Comparison of ENCODE assay signal across 1 cellular context in the genomic region with DNA sequence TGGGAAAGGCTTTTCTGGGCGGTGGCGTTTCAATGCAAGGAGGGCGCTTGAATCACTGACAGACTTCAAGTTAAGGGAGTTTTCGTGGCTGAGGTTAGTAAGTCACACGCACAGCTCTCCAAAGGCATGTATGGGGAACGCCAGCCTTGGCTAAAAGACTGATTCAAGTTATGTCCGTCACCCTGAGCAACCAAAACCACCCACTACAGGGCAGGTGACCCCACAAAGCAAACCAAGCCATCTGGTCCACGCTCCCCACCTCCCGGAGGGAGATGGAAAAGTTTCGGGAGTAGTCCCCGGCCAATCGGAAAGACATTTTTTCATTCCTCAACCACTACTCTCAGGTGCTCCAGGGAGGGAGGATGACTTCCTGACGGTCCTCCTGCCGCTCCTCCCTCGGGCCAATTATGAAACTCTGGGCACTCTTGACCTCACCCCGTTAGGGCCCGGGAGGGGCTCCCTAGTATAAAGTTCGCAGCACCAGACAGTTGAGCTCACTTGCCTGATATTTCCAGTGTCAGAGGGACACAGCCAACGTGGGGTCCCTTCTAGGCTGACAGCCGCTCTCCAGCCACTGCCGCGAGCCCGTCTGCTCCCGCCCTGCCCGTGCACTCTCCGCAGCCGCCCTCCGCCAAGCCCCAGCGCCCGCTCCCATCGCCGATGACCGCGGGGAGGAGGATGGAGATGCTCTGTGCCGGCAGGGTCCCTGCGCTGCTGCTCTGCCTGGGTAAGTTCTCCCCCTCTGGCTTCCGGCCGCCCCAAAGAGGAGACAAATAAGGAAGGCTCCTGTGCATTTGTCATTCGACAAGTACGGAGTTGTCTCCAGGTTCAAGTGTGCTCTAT.
TF ChIP-seq lines count a peak whose summit lies in the region.

A gene with protein sequence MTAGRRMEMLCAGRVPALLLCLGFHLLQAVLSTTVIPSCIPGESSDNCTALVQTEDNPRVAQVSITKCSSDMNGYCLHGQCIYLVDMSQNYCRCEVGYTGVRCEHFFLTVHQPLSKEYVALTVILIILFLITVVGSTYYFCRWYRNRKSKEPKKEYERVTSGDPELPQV (plus strand): TSS at position 497 of the 843 bp plus-strand sequence. CDS start 164 bp downstream, at position 661.

TF ChIP-seq in K562, 482 proteins besides CTCF, POLR2A, EP300 and RAD21 (continued from another document):
- no peak for TF ChIP-seq ZNF431 (CRISPR knock-in tag; IDR thresholded peaks at IDR 0.05)
- TF ChIP-seq FOXA3 (CRISPR knock-in tag; conservative IDR thresholded peaks at IDR 0.05 in 1 of 2, IDR thresholded peaks at IDR 0.05 in 1 of 2): peak in 1 of 2 experiments; percentile 21; a peak in 1 of 4 replicates
- peak; percentile 16; the same call in 1 of the 2 replicates for TF ChIP-seq TEAD4 (IDR thresholded peaks at IDR 0.05; ENCODE audit: low read length)
- TF ChIP-seq TEAD4 (CRISPR knock-in tag; IDR thresholded peaks at IDR 0.05; ENCODE audit: borderline replicate concordance): no peak
- peak; percentile 62 for TF ChIP-seq POLR2B (IDR thresholded peaks at IDR 0.05; ENCODE audit: low read depth, partially characterized antibody)
- TF ChIP-seq, protein P1, sequence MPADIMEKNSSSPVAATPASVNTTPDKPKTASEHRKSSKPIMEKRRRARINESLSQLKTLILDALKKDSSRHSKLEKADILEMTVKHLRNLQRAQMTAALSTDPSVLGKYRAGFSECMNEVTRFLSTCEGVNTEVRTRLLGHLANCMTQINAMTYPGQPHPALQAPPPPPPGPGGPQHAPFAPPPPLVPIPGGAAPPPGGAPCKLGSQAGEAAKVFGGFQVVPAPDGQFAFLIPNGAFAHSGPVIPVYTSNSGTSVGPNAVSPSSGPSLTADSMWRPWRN (IDR thresholded peaks at IDR 0.05; ENCODE audit: low read depth): no peak
- TF ChIP-seq, protein P2, sequence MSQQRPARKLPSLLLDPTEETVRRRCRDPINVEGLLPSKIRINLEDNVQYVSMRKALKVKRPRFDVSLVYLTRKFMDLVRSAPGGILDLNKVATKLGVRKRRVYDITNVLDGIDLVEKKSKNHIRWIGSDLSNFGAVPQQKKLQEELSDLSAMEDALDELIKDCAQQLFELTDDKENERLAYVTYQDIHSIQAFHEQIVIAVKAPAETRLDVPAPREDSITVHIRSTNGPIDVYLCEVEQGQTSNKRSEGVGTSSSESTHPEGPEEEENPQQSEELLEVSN (IDR thresholded peaks at IDR 0.05; ENCODE audit: borderline replicate concordance in 1 of 2, extremely low read depth in 1 of 2, insufficient read depth in 1 of 2, insufficient read length in 1 of 2, low read depth in 1 of 2, low read length in 1 of 2, poor library complexity in 1 of 2, severe bottlenecking in 1 of 2): peak; percentile 10 to 19
- 0 out of 2 replicates have a peak, but pooled peaks have one; percentile 19 for TF ChIP-seq FOSL1 (tag; conservative IDR thresholded peaks at IDR 0.05)
- TF ChIP-seq ARID1B (IDR thresholded peaks at IDR 0.05): no peak
- peak; percentile 65 for TF ChIP-seq TAF1 (IDR thresholded peaks at IDR 0.05; ENCODE audit: control insufficient read depth, extremely low read depth, insufficient read depth, low read length, severe bottlenecking)
- peak; percentile 66 for TF ChIP-seq RFX1 (IDR thresholded peaks at IDR 0.05)
- TF ChIP-seq, protein P3, sequence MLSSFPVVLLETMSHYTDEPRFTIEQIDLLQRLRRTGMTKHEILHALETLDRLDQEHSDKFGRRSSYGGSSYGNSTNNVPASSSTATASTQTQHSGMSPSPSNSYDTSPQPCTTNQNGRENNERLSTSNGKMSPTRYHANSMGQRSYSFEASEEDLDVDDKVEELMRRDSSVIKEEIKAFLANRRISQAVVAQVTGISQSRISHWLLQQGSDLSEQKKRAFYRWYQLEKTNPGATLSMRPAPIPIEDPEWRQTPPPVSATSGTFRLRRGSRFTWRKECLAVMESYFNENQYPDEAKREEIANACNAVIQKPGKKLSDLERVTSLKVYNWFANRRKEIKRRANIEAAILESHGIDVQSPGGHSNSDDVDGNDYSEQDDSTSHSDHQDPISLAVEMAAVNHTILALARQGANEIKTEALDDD (IDR thresholded peaks at IDR 0.05): 0 out of 2 replicates have a peak, but pooled peaks have one; percentile 36
- TF ChIP-seq, protein P4, sequence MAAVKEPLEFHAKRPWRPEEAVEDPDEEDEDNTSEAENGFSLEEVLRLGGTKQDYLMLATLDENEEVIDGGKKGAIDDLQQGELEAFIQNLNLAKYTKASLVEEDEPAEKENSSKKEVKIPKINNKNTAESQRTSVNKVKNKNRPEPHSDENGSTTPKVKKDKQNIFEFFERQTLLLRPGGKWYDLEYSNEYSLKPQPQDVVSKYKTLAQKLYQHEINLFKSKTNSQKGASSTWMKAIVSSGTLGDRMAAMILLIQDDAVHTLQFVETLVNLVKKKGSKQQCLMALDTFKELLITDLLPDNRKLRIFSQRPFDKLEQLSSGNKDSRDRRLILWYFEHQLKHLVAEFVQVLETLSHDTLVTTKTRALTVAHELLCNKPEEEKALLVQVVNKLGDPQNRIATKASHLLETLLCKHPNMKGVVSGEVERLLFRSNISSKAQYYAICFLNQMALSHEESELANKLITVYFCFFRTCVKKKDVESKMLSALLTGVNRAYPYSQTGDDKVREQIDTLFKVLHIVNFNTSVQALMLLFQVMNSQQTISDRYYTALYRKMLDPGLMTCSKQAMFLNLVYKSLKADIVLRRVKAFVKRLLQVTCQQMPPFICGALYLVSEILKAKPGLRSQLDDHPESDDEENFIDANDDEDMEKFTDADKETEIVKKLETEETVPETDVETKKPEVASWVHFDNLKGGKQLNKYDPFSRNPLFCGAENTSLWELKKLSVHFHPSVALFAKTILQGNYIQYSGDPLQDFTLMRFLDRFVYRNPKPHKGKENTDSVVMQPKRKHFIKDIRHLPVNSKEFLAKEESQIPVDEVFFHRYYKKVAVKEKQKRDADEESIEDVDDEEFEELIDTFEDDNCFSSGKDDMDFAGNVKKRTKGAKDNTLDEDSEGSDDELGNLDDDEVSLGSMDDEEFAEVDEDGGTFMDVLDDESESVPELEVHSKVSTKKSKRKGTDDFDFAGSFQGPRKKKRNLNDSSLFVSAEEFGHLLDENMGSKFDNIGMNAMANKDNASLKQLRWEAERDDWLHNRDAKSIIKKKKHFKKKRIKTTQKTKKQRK (IDR thresholded peaks at IDR 0.05; ENCODE audit: borderline replicate concordance, low read depth, low read length): no peak
- TF ChIP-seq ETV1 (tag; conservative IDR thresholded peaks at IDR 0.05; ENCODE audit: low read depth): peak; percentile 90
- TF ChIP-seq TCF3 (CRISPR knock-in tag; IDR thresholded peaks at IDR 0.05): 0 out of 2 replicates have a peak, but pooled peaks have one; percentile 7
- TF ChIP-seq ZNF282 (CRISPR knock-in tag; IDR thresholded peaks at IDR 0.05): no peak
- peak in 1 of 2 experiments; percentile 41; a peak in 1 of 4 replicates for TF ChIP-seq RCOR1 (IDR thresholded peaks at IDR 0.05; ENCODE audit: borderline replicate concordance in 1 of 2, low read depth in 2 of 2, low read length in 2 of 2)
- TF ChIP-seq ZNF184 (CRISPR knock-in tag; IDR thresholded peaks at IDR 0.05): no peak
- 0 out of 2 replicates have a peak, but pooled peaks have one; percentile 8 for TF ChIP-seq EGR1 (conservative IDR thresholded peaks at IDR 0.05)
- TF ChIP-seq RBBP5 (IDR thresholded peaks at IDR 0.05; ENCODE audit: borderline replicate concordance, insufficient read depth, low read length, poor library complexity, severe bottlenecking): peak; percentile 66
- peak in 1 of 2 experiments; percentile 20; a peak in 1 of 4 replicates for TF ChIP-seq MAZ (CRISPR knock-in tag; conservative IDR thresholded peaks at IDR 0.05 in 1 of 2, IDR thresholded peaks at IDR 0.05 in 1 of 2)
- peak; percentile 21; the same call in 1 of the 2 replicates for TF ChIP-seq PHF8 (IDR thresholded peaks at IDR 0.05; ENCODE audit: borderline replicate concordance, low read length)
- TF ChIP-seq, protein P5, sequence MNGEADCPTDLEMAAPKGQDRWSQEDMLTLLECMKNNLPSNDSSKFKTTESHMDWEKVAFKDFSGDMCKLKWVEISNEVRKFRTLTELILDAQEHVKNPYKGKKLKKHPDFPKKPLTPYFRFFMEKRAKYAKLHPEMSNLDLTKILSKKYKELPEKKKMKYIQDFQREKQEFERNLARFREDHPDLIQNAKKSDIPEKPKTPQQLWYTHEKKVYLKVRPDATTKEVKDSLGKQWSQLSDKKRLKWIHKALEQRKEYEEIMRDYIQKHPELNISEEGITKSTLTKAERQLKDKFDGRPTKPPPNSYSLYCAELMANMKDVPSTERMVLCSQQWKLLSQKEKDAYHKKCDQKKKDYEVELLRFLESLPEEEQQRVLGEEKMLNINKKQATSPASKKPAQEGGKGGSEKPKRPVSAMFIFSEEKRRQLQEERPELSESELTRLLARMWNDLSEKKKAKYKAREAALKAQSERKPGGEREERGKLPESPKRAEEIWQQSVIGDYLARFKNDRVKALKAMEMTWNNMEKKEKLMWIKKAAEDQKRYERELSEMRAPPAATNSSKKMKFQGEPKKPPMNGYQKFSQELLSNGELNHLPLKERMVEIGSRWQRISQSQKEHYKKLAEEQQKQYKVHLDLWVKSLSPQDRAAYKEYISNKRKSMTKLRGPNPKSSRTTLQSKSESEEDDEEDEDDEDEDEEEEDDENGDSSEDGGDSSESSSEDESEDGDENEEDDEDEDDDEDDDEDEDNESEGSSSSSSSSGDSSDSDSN (IDR thresholded peaks at IDR 0.05; ENCODE audit: borderline replicate concordance in 1 of 2, low read depth in 2 of 2, low read length in 2 of 2): peak; percentile 85 to 93; a peak in 3 of 4 replicates
- TF ChIP-seq ZNF707 (CRISPR knock-in tag; conservative IDR thresholded peaks at IDR 0.05): no peak
- TF ChIP-seq PML (IDR thresholded peaks at IDR 0.05; ENCODE audit: low read length): peak; percentile 31; the same call in 1 of the 2 replicates
- TF ChIP-seq HDAC1 (IDR thresholded peaks at IDR 0.05): no peak
- no peak for TF ChIP-seq DMBX1 (CRISPR knock-in tag; IDR thresholded peaks at IDR 0.05; ENCODE audit: borderline replicate concordance)
- TF ChIP-seq NBN (IDR thresholded peaks at IDR 0.05; ENCODE audit: low read depth): 0 out of 2 replicates have a peak, but pooled peaks have one; percentile 12
- TF ChIP-seq ATF1 (CRISPR knock-in tag; IDR thresholded peaks at IDR 0.05): no peak
- peak; percentile 38; the same call in 1 of the 2 replicates for TF ChIP-seq ATF1 (tag; IDR thresholded peaks at IDR 0.05)
- TF ChIP-seq RBM22 (IDR thresholded peaks at IDR 0.05; ENCODE audit: low read depth, low read length, poor library complexity, severe bottlenecking): peak; percentile 51
- no peak for TF ChIP-seq STAG1 (CRISPR knock-in tag; IDR thresholded peaks at IDR 0.05; ENCODE audit: borderline replicate concordance)
- peak; percentile 96 for TF ChIP-seq POLR2G (IDR thresholded peaks at IDR 0.05; ENCODE audit: low read depth, low read length)
